Comparison of ENCODE assay signal across 8 cellular contexts in the genomic region with DNA sequence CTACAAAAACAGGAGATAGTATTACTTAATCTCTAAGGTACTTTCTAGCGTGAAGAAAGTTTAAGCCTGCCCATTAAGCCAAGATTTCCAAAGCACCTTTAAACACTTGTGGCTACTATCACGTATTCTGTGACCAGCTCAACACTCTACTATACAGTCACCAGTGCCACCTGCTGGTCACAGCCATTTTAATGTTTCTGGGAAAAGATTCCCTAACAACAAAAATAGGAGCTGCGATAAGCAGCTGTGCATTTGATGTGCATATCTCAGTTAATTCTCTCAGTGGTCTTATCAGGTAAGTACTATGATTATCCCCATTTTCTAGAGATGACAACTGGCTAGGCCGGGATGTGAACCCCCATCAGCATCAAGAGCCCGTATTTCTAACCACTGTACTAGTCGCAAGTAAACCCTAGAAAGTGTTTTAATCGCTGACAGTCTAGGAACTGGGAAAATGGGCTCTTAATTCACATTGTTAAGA. TPM values are rescaled to one million over a fixed set of nuclear protein-coding genes. Genes with fewer than 3 reads are reported as not detected.
A peak's percentile ranks its signal among the peaks of the same experiment; 100 is the strongest.
DNase-seq lines count a peak whose midpoint lies in the region; ATAC-seq, FAIRE-seq and TF ChIP-seq lines count a peak whose summit lies in the region.

No MANE protein-coding gene starts in this region.

- H3K9me3 ChIP-seq in CD8-positive, alpha-beta T cell (ENCODE audit: low read length): no peaks in the 10 kb centered on the region
- H3K9me3 ChIP-seq in Panc1 (ENCODE audit: control insufficient read depth, insufficient read depth, low read depth, low read length): no peaks in the 10 kb centered on the region

- FAIRE-seq in urothelium cell line (lab: Jason Lieb, UNC): peak; percentile 77

- H3K27ac ChIP-seq in CD8-positive, alpha-beta T cell (ENCODE audit: low read depth, low read length): no peak overlapping the region
- no peak overlapping the region for H3K27ac ChIP-seq in Panc1 (ENCODE audit: low read length)

- in situ Hi-C loops in Panc1 (cut with HindIII; ENCODE audit: low pct_unique_long_range_greater_than_20kb, low sequenced_read_pairs): no loop called here

- no peak overlapping the region for H3K4me3 Mint-ChIP-seq in CD8-positive, alpha-beta T cell
- no peak overlapping the region for H3K4me3 Mint-ChIP-seq in activated naive CD4-positive, alpha-beta T cell treated with anti-CD3 and anti-CD28 coated beads for 36 hours
- peak overlapping the region; percentile 95 for H3K4me3 Mint-ChIP-seq in neural crest cell

- peak; percentile 90 for TF ChIP-seq CTCF in CD8-positive, alpha-beta T cell (IDR thresholded peaks at IDR 0.05)
- peak; percentile 90 for TF ChIP-seq CTCF in Panc1 (IDR thresholded peaks at IDR 0.05)
- TF ChIP-seq CTCF in foreskin fibroblast (IDR thresholded peaks at IDR 0.05; ENCODE audit: low read depth, low read length): peak; percentile 57
- peak; percentile 84 for TF ChIP-seq CTCF in neural crest cell (conservative IDR thresholded peaks at IDR 0.05)

- H3K27ac Mint-ChIP-seq in CD8-positive, alpha-beta T cell: no peak overlapping the region
- H3K27ac Mint-ChIP-seq in activated naive CD4-positive, alpha-beta T cell treated with anti-CD3 and anti-CD28 coated beads for 36 hours: no peak overlapping the region
- H3K27ac Mint-ChIP-seq in neural crest cell (ENCODE audit: unreplicated experiment): no peak overlapping the region

- peaks cover 21% of the 10 kb centered on the region for H3K4me1 Mint-ChIP-seq in CD8-positive, alpha-beta T cell (ENCODE audit: low read depth)
- peaks cover 12% of the 10 kb centered on the region for H3K4me1 Mint-ChIP-seq in activated naive CD4-positive, alpha-beta T cell treated with anti-CD3 and anti-CD28 coated beads for 36 hours (ENCODE audit: low read depth)
- peaks cover 17% of the 10 kb centered on the region for H3K4me1 Mint-ChIP-seq in neural crest cell

- no TSS peak for BruUV-seq in Panc1 (replicated peaks; lab: Mats Ljungman, UMichigan)

- no peaks in the 10 kb centered on the region for H3K9me3 Mint-ChIP-seq in CD8-positive, alpha-beta T cell
- no peaks in the 10 kb centered on the region for H3K9me3 Mint-ChIP-seq in activated naive CD4-positive, alpha-beta T cell treated with anti-CD3 and anti-CD28 coated beads for 36 hours
- H3K9me3 Mint-ChIP-seq in neural crest cell: no peaks in the 10 kb centered on the region

- H3K36me3 Mint-ChIP-seq in CD8-positive, alpha-beta T cell: peaks cover 34% of the 10 kb centered on the region
- H3K36me3 Mint-ChIP-seq in activated naive CD4-positive, alpha-beta T cell treated with anti-CD3 and anti-CD28 coated beads for 36 hours (ENCODE audit: low read depth): peaks cover 27% of the 10 kb centered on the region
- peaks cover 3% of the 10 kb centered on the region for H3K36me3 Mint-ChIP-seq in neural crest cell (ENCODE audit: low read depth)

- no peak overlapping the region for H3K4me3 ChIP-seq in CD8-positive, alpha-beta T cell (ENCODE audit: low read depth, low read length)
- H3K4me3 ChIP-seq in Panc1 (ENCODE audit: low read depth in 2 of 2, low read length in 2 of 2) (no peak overlapping the region), foreskin fibroblast (ENCODE audit: low read depth in 1 of 2, low read length in 2 of 2) (peak overlapping the region; percentile 39 to 54)

- intact Hi-C loops in CD8-positive, alpha-beta T cell (cut with DNase I, micrococcal nuclease): loop anchor here (1.0 to 2.0 kb wide), 5 partner anchors 10 to 180 kb away; no protein-coding TSS in a partner anchor
- intact Hi-C loops in Panc1 (cut with micrococcal nuclease; ENCODE audit: unreplicated experiment): no loop called here
- intact Hi-C loops in activated naive CD4-positive, alpha-beta T cell treated with anti-CD3 and anti-CD28 coated beads for 36 hours (cut with micrococcal nuclease): loop anchor here (1.0 kb wide), 5 partner anchors 10 to 180 kb away; no protein-coding TSS in a partner anchor

- POLR2A ChIA-PET in CD8-positive, alpha-beta T cell (lab: Charles Lee): interaction anchor here (0.5 to 2.2 kb wide), 5 partner anchors 9 to 223 kb away, joined by 3 to 10 read pairs (median 5); partner anchors contain the start of gene HIF1AN
- POLR2A ChIA-PET in Panc1 (lab: Charles Lee): no interaction called here

- peaks cover 5% of the 10 kb centered on the region for H3K36me3 ChIP-seq in CD8-positive, alpha-beta T cell (ENCODE audit: insufficient read depth, low read length)
- H3K36me3 ChIP-seq in Panc1 (ENCODE audit: control insufficient read depth, insufficient read depth, low read length): no peaks in the 10 kb centered on the region

- H3K27me3 ChIP-seq in CD8-positive, alpha-beta T cell (ENCODE audit: insufficient read depth, low read length): no peaks in the 10 kb centered on the region
- H3K27me3 ChIP-seq in Panc1 (ENCODE audit: control insufficient read depth, insufficient read depth, low read length): no peaks in the 10 kb centered on the region

- CTCF ChIA-PET in CD8-positive, alpha-beta T cell (lab: Charles Lee): interaction anchor here (0.6 to 26.0 kb wide), 29 partner anchors 9 to 673 kb away, joined by 3 to 298 read pairs (median 7); partner anchors contain the start of genes HIF1AN and SCD
- CTCF ChIA-PET in Panc1 (lab: Charles Lee): interaction anchor here (0.5 to 1.6 kb wide), 27 partner anchors 8 to 360 kb away, joined by 3 to 21 read pairs (median 4); no protein-coding TSS in a partner anchor
- CTCF ChIA-PET in activated naive CD4-positive, alpha-beta T cell treated with anti-CD3 and anti-CD28 coated beads for 36 hours (lab: Charles Lee): interaction anchor here (0.6 to 6.6 kb wide), 38 partner anchors 9 to 780 kb away, joined by 3 to 101 read pairs (median 5); partner anchors contain the start of gene HIF1AN

- H3K27me3 Mint-ChIP-seq in CD8-positive, alpha-beta T cell (ENCODE audit: low read depth): no peaks in the 10 kb centered on the region
- peaks cover 1% of the 10 kb centered on the region for H3K27me3 Mint-ChIP-seq in activated naive CD4-positive, alpha-beta T cell treated with anti-CD3 and anti-CD28 coated beads for 36 hours (ENCODE audit: low read depth)
- H3K27me3 Mint-ChIP-seq in neural crest cell (ENCODE audit: low read depth): peaks cover 7% of the 10 kb centered on the region

- H3K4me1 ChIP-seq in CD8-positive, alpha-beta T cell (ENCODE audit: insufficient read depth, low read length): peaks cover 11% of the 10 kb centered on the region
- H3K4me1 ChIP-seq in Panc1 (ENCODE audit: control insufficient read depth, insufficient read depth, low read length): no peaks in the 10 kb centered on the region

- DNase-seq in CD8-positive, alpha-beta T cell: peak; percentile 25 to 71 (median 61)
- peak; percentile 36 for DNase-seq in HK-2 (ENCODE audit: unreplicated experiment)
- peak; percentile 48 for DNase-seq in Panc1 (ENCODE audit: low read depth, low spot score)
- DNase-seq in activated naive CD4-positive, alpha-beta T cell treated with anti-CD3 and anti-CD28 coated beads for 36 hours: peak; percentile 86
- peak; percentile 65 to 84 for DNase-seq in foreskin fibroblast
- DNase-seq in neural crest cell (ENCODE audit: low read depth, low spot score): peak; percentile 83
- DNase-seq in urothelium cell line (ENCODE audit: low spot score): peak; percentile 57

- ATAC-seq in CD8-positive, alpha-beta T cell: peak; percentile 86
- ATAC-seq in Panc1 (peak; percentile 81), GM21390 (IDR thresholded peaks at IDR 0.05; ENCODE audit: unreplicated experiment) (no peak)

RNA-seq across cellular contexts. Expression of gene SEC31B, which starts 0.9 kb away (rescaled TPM):
- total RNA-seq in CD8-positive, alpha-beta T cell: 10 to 100 TPM; 57.5 to 57.9 TPM
- total RNA-seq in Panc1 (2021; ENCODE audit: unreplicated experiment) (17.8 TPM), neural crest cell (18.1 and 18.7 TPM in 2 replicates)
- polyA plus RNA-seq in Panc1 (2012; ENCODE audit: insufficient read length): 12.2 TPM
- total RNA-seq in activated naive CD4-positive, alpha-beta T cell treated with anti-CD3 and anti-CD28 coated beads for 36 hours: 10 to 100 TPM; 58.3 to 59.3 TPM

RNA-seq across cellular contexts. Expression of gene NDUFB8, which starts 10.9 kb away (rescaled TPM):
- 100 to 1,000 TPM; 156 to 163 TPM for total RNA-seq in CD8-positive, alpha-beta T cell
- total RNA-seq in Panc1 (2021; ENCODE audit: unreplicated experiment): 242 TPM
- polyA plus RNA-seq in Panc1 (2012; ENCODE audit: insufficient read length): 245 TPM
- total RNA-seq in activated naive CD4-positive, alpha-beta T cell treated with anti-CD3 and anti-CD28 coated beads for 36 hours: 100 to 1,000 TPM; 427 to 442 TPM
- total RNA-seq in neural crest cell: 200 and 235 TPM in 2 replicates

RNA-seq across cellular contexts. Expression of gene HIF1AN, which starts 16.9 kb away (rescaled TPM):
- 10 to 100 TPM; 28.0 to 31.2 TPM for total RNA-seq in CD8-positive, alpha-beta T cell
- total RNA-seq in Panc1 (2021; ENCODE audit: unreplicated experiment) (83.1 TPM), neural crest cell (55.7 and 62.9 TPM in 2 replicates)
- 40.8 TPM for polyA plus RNA-seq in Panc1 (2012; ENCODE audit: insufficient read length)
- 10 to 100 TPM; 34.6 to 38.4 TPM for total RNA-seq in activated naive CD4-positive, alpha-beta T cell treated with anti-CD3 and anti-CD28 coated beads for 36 hours

RNA-seq across cellular contexts. Expression of gene WNT8B, which starts 56.0 kb away (rescaled TPM):
- total RNA-seq in CD8-positive, alpha-beta T cell: not detected
- not detected for total RNA-seq in Panc1 (2021; ENCODE audit: unreplicated experiment)
- not detected for polyA plus RNA-seq in Panc1 (2012; ENCODE audit: insufficient read length)
- total RNA-seq in activated naive CD4-positive, alpha-beta T cell treated with anti-CD3 and anti-CD28 coated beads for 36 hours: under 1 TPM; 0.91 to 0.96 TPM
- total RNA-seq in neural crest cell: 3.8 and 4.2 TPM in 2 replicates

Comparison
In these comparisons a context has a peak if more than half of its experiments do, and no peak if none do; other contexts are left out.
1. DNase-seq: peak in every context shown above with its lines; median percentile 86 in activated naive CD4-positive, alpha-beta T cell treated with anti-CD3 and anti-CD28 coated beads for 36 hours; 83 in neural crest cell; 74 in foreskin fibroblast; 61 in CD8-positive, alpha-beta T cell; 57 in urothelium cell line; 48 in Panc1; 36 in HK-2.
2. H3K4me3 ChIP-seq: peak in foreskin fibroblast (2 of 2); none in CD8-positive, alpha-beta T cell (single experiment) and Panc1 (0 of 2).
3. Peak in every context shown above with its lines, with median percentiles within 50 percentile points of each other: CTCF ChIP-seq.